ENCODE assay signal across 12 cellular contexts in genomic region chr1:151003175-151003574, GRCh38. TPM values are rescaled to one million over a fixed set of nuclear protein-coding genes. Genes with fewer than 3 reads are reported as not detected.
DNase-seq lines count a peak whose midpoint lies in the region; ATAC-seq and TF ChIP-seq lines count a peak whose summit lies in the region.
"Had no signal": no experiment of that assay in that cellular context is flagged by ENCODE, and none has a peak within 500 bp of the region (broad histone marks: within the 10 kb centered on the region; RNA-seq: fewer than 3 reads in every experiment).

No MANE protein-coding gene starts in this region.

- H3K4me3 ChIP-seq in BLaER1 (no peak overlapping the region), Peyer's patch (peak overlapping the region in 1 of 4 donors; percentile 59)
- no peak overlapping the region for H3K4me3 ChIP-seq in Jurkat, Clone E6-1 (ENCODE audit: low read length)
- peak overlapping the region; percentile 46 for H3K4me3 ChIP-seq in naive thymus-derived CD4-positive, alpha-beta T cell (ENCODE audit: low read length)
- H3K4me3 ChIP-seq: testis had no signal

- H3K9ac ChIP-seq in BLaER1: peak overlapping the region; percentile 22; the same call in 1 of the 2 replicates

- intact Hi-C loops in naive thymus-derived CD4-positive, alpha-beta T cell (cut with micrococcal nuclease): loop anchor here (5.0 to 10.0 kb wide), 2 partner anchors 41 to 388 kb away; no protein-coding TSS in a partner anchor

- H3K9me3 ChIP-seq in BLaER1 (no peaks in the 10 kb centered on the region), Peyer's patch (no peaks in the 10 kb centered on the region)
- H3K9me3 ChIP-seq in naive thymus-derived CD4-positive, alpha-beta T cell (ENCODE audit: control insufficient read depth in 2 of 3, low read length in 3 of 3): no peaks in the 10 kb centered on the region
- H3K9me3 ChIP-seq: testis had no signal

- DNase-seq in Jurkat, Clone E6-1 (ENCODE audit: low read depth, low spot score): peak; percentile 69
- peak in 5 of 9 donors; percentile 21 to 41 (median 40) for DNase-seq in naive thymus-derived CD4-positive, alpha-beta T cell
- DNase-seq in Peyer's patch: no peak
- DNase-seq: Calu3, dermis blood vessel endothelial cell, testis had no signal

- H3K36me3 ChIP-seq in BLaER1 (peaks cover 47% of the 10 kb centered on the region), Peyer's patch (peaks cover 0 to 46% (median 0%) of the 10 kb centered on the region in 3 donors)
- H3K36me3 ChIP-seq in naive thymus-derived CD4-positive, alpha-beta T cell (ENCODE audit: control insufficient read depth in 2 of 3, insufficient read depth in 3 of 3, low read length in 3 of 3): peaks cover 0 to 40% (median 14%) of the 10 kb centered on the region in 3 experiments

- no peaks in the 10 kb centered on the region for H3K9me3 Mint-ChIP-seq in activated naive CD8-positive, alpha-beta T cell (ENCODE audit: low read depth)
- no peaks in the 10 kb centered on the region for H3K9me3 Mint-ChIP-seq in naive thymus-derived CD4-positive, alpha-beta T cell
- H3K9me3 Mint-ChIP-seq: IgD-negative memory B cell had no signal

- no peak for TF ChIP-seq CTCF in Peyer's patch (IDR thresholded peaks at IDR 0.05)

- POLR2A ChIA-PET in naive thymus-derived CD4-positive, alpha-beta T cell (lab: Charles Lee): interaction anchor here (0.8 to 4.5 kb wide), 8 partner anchors 8 to 152 kb away, joined by 3 to 20 read pairs (median 5); partner anchors contain the start of gene C1orf56

- CTCF ChIA-PET in naive thymus-derived CD4-positive, alpha-beta T cell (lab: Charles Lee): interaction anchor here (0.9 to 1.6 kb wide), 4 partner anchors 27 to 238 kb away, joined by 3 to 6 read pairs (median 4); partner anchors contain the start of gene CTSS

- H3K27me3 ChIP-seq in BLaER1: no peaks in the 10 kb centered on the region
- H3K27me3 ChIP-seq in naive thymus-derived CD4-positive, alpha-beta T cell (ENCODE audit: control insufficient read depth in 2 of 2, insufficient read depth in 2 of 2, low read length in 2 of 2): no peaks in the 10 kb centered on the region
- no peaks in the 10 kb centered on the region for H3K27me3 ChIP-seq in Peyer's patch
- H3K27me3 ChIP-seq: testis had no signal

- no peak overlapping the region; the same call in 1 of the 2 replicates for H3K27ac ChIP-seq in BLaER1
- H3K27ac ChIP-seq in naive thymus-derived CD4-positive, alpha-beta T cell (ENCODE audit: low read depth, low read length): peak overlapping the region; percentile 77
- no peak overlapping the region for H3K27ac ChIP-seq in Peyer's patch

- no peak for TF ChIP-seq POLR2A in Peyer's patch (IDR thresholded peaks at IDR 0.05)

- no peaks in the 10 kb centered on the region; the same call in 1 of the 2 replicates for H4K20me1 ChIP-seq in BLaER1

- peaks cover 65% of the 10 kb centered on the region for H3K4me1 ChIP-seq in BLaER1
- peaks cover 25 to 54% of the 10 kb centered on the region in 2 donors for H3K4me1 ChIP-seq in naive thymus-derived CD4-positive, alpha-beta T cell (ENCODE audit: control insufficient read depth in 2 of 2, insufficient read depth in 2 of 2, low read length in 2 of 2)
- peaks cover 0 to 48% (median 7%) of the 10 kb centered on the region in 4 donors for H3K4me1 ChIP-seq in Peyer's patch

- peak overlapping the region; percentile 84 for H3K4me3 Mint-ChIP-seq in activated naive CD8-positive, alpha-beta T cell
- peak overlapping the region; percentile 85 to 100 (median 96) for H3K4me3 Mint-ChIP-seq in naive thymus-derived CD4-positive, alpha-beta T cell

- H3K36me3 Mint-ChIP-seq in activated naive CD8-positive, alpha-beta T cell: peaks cover 5% of the 10 kb centered on the region
- peaks cover 6 to 38% (median 16%) of the 10 kb centered on the region in 5 donors for H3K36me3 Mint-ChIP-seq in naive thymus-derived CD4-positive, alpha-beta T cell

- peak overlapping the region; percentile 92 for H3K27ac Mint-ChIP-seq in activated naive CD8-positive, alpha-beta T cell
- peak overlapping the region; percentile 83 to 97 (median 96) for H3K27ac Mint-ChIP-seq in naive thymus-derived CD4-positive, alpha-beta T cell

- ATAC-seq in naive thymus-derived CD4-positive, alpha-beta T cell: peak; percentile 12
- ATAC-seq in GM21825 (IDR thresholded peaks at IDR 0.05; ENCODE audit: unreplicated experiment): no peak
- ATAC-seq in HG03342 (IDR thresholded peaks at IDR 0.05; ENCODE audit: unreplicated experiment): no peak
- no peak for ATAC-seq in GM21381 (IDR thresholded peaks at IDR 0.05; ENCODE audit: unreplicated experiment)

- peaks cover 81% of the 10 kb centered on the region for H3K4me1 Mint-ChIP-seq in activated naive CD8-positive, alpha-beta T cell (ENCODE audit: low read depth)
- H3K4me1 Mint-ChIP-seq in naive thymus-derived CD4-positive, alpha-beta T cell: peaks cover 47 to 78% (median 74%) of the 10 kb centered on the region in 7 donors

- H3K4me2 ChIP-seq in BLaER1: peak overlapping the region; percentile 94

- H3K27me3 Mint-ChIP-seq in activated naive CD8-positive, alpha-beta T cell: no peaks in the 10 kb centered on the region
- no peaks in the 10 kb centered on the region for H3K27me3 Mint-ChIP-seq in naive thymus-derived CD4-positive, alpha-beta T cell
- H3K27me3 Mint-ChIP-seq: IgD-negative memory B cell had no signal

RNA-seq across cellular contexts. Expression of gene MINDY1, which starts 3.5 kb away (rescaled TPM):
- 1.6 TPM for polyA plus RNA-seq in Jurkat, Clone E6-1 (2012; ENCODE audit: insufficient read depth, insufficient read length)
- 10 to 100 TPM; 24.6 to 53.4 (median 29.9) TPM for total RNA-seq in naive thymus-derived CD4-positive, alpha-beta T cell
- polyA plus RNA-seq in naive thymus-derived CD4-positive, alpha-beta T cell: 10 to 100 TPM; 12.8 to 33.1 TPM
- total RNA-seq in Peyer's patch: 10 to 100 TPM; 37.1 to 76.4 (median 57.4) TPM

RNA-seq across cellular contexts. Expression of gene PRUNE1, which starts 5.1 kb away (rescaled TPM):
- 37.0 TPM for polyA plus RNA-seq in Jurkat, Clone E6-1 (2012; ENCODE audit: insufficient read depth, insufficient read length)
- 10 to 100 TPM; 13.3 to 41.8 (median 17.2) TPM for total RNA-seq in naive thymus-derived CD4-positive, alpha-beta T cell
- 10 to 100 TPM; 54.6 to 68.8 TPM for polyA plus RNA-seq in naive thymus-derived CD4-positive, alpha-beta T cell
- total RNA-seq in Peyer's patch: 10 to 100 TPM; 21.7 to 28.1 (median 25.1) TPM

RNA-seq across cellular contexts. Expression of gene ANXA9, which starts 21.1 kb away (rescaled TPM):
- polyA plus RNA-seq in Jurkat, Clone E6-1 (2012; ENCODE audit: insufficient read depth, insufficient read length): not detected
- total RNA-seq in naive thymus-derived CD4-positive, alpha-beta T cell: not detected
- under 1 TPM; 0.17 to 0.38 TPM for polyA plus RNA-seq in naive thymus-derived CD4-positive, alpha-beta T cell
- 1 to 10 TPM in 1 of 4 donors, under 1 TPM in 1, not detected in 2; 0.67 to 1.7 TPM for total RNA-seq in Peyer's patch
- total RNA-seq: dermis blood vessel endothelial cell had no signal

RNA-seq across cellular contexts. Expression of gene CERS2, which starts 28.5 kb away (rescaled TPM):
- polyA plus RNA-seq in Jurkat, Clone E6-1 (2012; ENCODE audit: insufficient read depth, insufficient read length): 166 TPM
- 100 to 1,000 TPM; 101 to 169 (median 136) TPM for total RNA-seq in naive thymus-derived CD4-positive, alpha-beta T cell
- polyA plus RNA-seq in naive thymus-derived CD4-positive, alpha-beta T cell: 100 to 1,000 TPM; 109 to 179 TPM
- 100 to 1,000 TPM in 3 of 4 donors, 10 to 100 TPM in 1; 48.7 to 212 (median 156) TPM for total RNA-seq in Peyer's patch

RNA-seq across cellular contexts. Expression of gene BNIPL, which starts 33.2 kb away (rescaled TPM):
- polyA plus RNA-seq in Jurkat, Clone E6-1 (2012; ENCODE audit: insufficient read depth, insufficient read length): 1.1 TPM
- total RNA-seq in naive thymus-derived CD4-positive, alpha-beta T cell: 1 to 10 TPM in 4 of 5 experiments, under 1 TPM in 1; 0.37 to 9.4 (median 1.9) TPM
- under 1 TPM; 0.08 to 0.17 TPM for polyA plus RNA-seq in naive thymus-derived CD4-positive, alpha-beta T cell
- 1 to 10 TPM in 2 of 4 donors, under 1 TPM in 1, not detected in 1; 0.70 to 8.4 (median 3.6) TPM for total RNA-seq in Peyer's patch

Comparison
In these comparisons a context has a peak if more than half of its experiments do, and no peak if none do; other contexts are left out.
1. DNase-seq: peak in Jurkat, Clone E6-1 (single experiment) and naive thymus-derived CD4-positive, alpha-beta T cell (5 of 9); none in Peyer's patch (0 of 3).